20 cellular contexts compared by ENCODE assay signal in genomic region chrX:80014141-80014940, GRCh38. TPM values are rescaled to one million over a fixed set of nuclear protein-coding genes. Genes with fewer than 3 reads are reported as not detected.
DNase-seq lines count a peak whose midpoint lies in the region; ATAC-seq, FAIRE-seq and TF ChIP-seq lines count a peak whose summit lies in the region.
"Had no signal": no experiment of that assay in that cellular context is flagged by ENCODE, and none has a peak within 500 bp of the region (broad histone marks: within the 10 kb centered on the region; RNA-seq: fewer than 3 reads in every experiment).

Gene TBX22, plus strand, starts transcription at chrX:80014753. Its CDS starts 7,517 bp downstream, at chrX:80022270.

- no peak within 1 kb of the TSS for H3K18ac ChIP-seq in H9 (ENCODE audit: insufficient read length, low read depth, low read length)

- no peaks in the 10 kb centered on the region for H3K79me1 ChIP-seq in H9 (ENCODE audit: insufficient read depth, low read depth, low read length, poor library complexity, severe bottlenecking)

- peaks cover 37% of the 10 kb centered on the region for H3K27me3 Mint-ChIP-seq in H9 (ENCODE audit: low read depth)
- H3K27me3 Mint-ChIP-seq: CD4-positive, CD25-positive, alpha-beta regulatory T cell had no signal

- H3K56ac ChIP-seq in H9 (ENCODE audit: insufficient read length, low read depth, low read length): no peak within 1 kb of the TSS

- H3K9ac ChIP-seq in H9 (ENCODE audit: extremely low read depth, insufficient read length, low read length): no peak within 1 kb of the TSS

- H3K4me3 Mint-ChIP-seq in H9: no peak within 1 kb of the TSS
- H3K4me3 Mint-ChIP-seq: CD4-positive, CD25-positive, alpha-beta regulatory T cell; HFFc6 had no signal

- no peak within 1 kb of the TSS for H3T11ph ChIP-seq in H9 (ENCODE audit: low read length)

- H3K4ac ChIP-seq in H9 (ENCODE audit: low read depth, low read length): no peak within 1 kb of the TSS

- no peak for TF ChIP-seq RAD21 in A549 (conservative IDR thresholded peaks at IDR 0.05 in 1 of 2, IDR thresholded peaks at IDR 0.05 in 1 of 2)

- H4K91ac ChIP-seq in H9 (ENCODE audit: insufficient read length, low read depth, low read length): no peak within 1 kb of the TSS

- no peaks in the 10 kb centered on the region for H3K79me2 ChIP-seq in H9 (ENCODE audit: insufficient read depth, low read length)

- TF ChIP-seq CTCF in A549 (IDR thresholded peaks at IDR 0.05) (no peak), H9 (conservative IDR thresholded peaks at IDR 0.05) (no peak), bronchial epithelial cell (IDR thresholded peaks at IDR 0.05; ENCODE audit: insufficient read depth, low read length, severe bottlenecking) (no peak)

- H3K36me3 Mint-ChIP-seq in H9 (ENCODE audit: insufficient read depth in 1 of 3, low read depth in 3 of 3): peaks cover 0 to 7% (median 3%) of the 10 kb centered on the region in 3 experiments; a peak in 5 of 7 replicates
- H3K36me3 Mint-ChIP-seq: CD4-positive, CD25-positive, alpha-beta regulatory T cell had no signal

- H3K4me3 ChIP-seq in A549 (no peak within 1 kb of the TSS), bronchial epithelial cell (ENCODE audit: low read depth, low read length) (no peak within 1 kb of the TSS)
- H3K4me3 ChIP-seq: Peyer's patch, SJSA1 had no signal

- H4K8ac ChIP-seq in H9 (replicated peaks; ENCODE audit: insufficient read length, low read depth, low read length): no peak within 1 kb of the TSS

- H3K4me1 Mint-ChIP-seq in H9: peaks cover 7 to 14% of the 10 kb centered on the region in 2 experiments
- H3K4me1 Mint-ChIP-seq: CD4-positive, CD25-positive, alpha-beta regulatory T cell had no signal

- no peaks in the 10 kb centered on the region for H4K20me1 ChIP-seq in H9 (ENCODE audit: control insufficient read depth, insufficient read depth, insufficient read length)

- H3K23ac ChIP-seq in H9 (ENCODE audit: insufficient read length, low read depth, low read length): no peak within 1 kb of the TSS

- TF ChIP-seq EP300 in A549 (IDR thresholded peaks at IDR 0.05): no peak

- DNase-seq in A549 (ENCODE audit: low read depth in 1 of 2, low spot score in 1 of 2) (no peak), H9 (peak; percentile 66), bronchial epithelial cell (ENCODE audit: low read depth) (no peak), islet precursor cell (peak; percentile 63), Kasumi-1 (lab: John Stamatoyannopoulos, UW) (no peak), NCI-H2107 treated with DMSO at 0.1 percent for 48 hours (lab: John Stamatoyannopoulos, UW; ENCODE audit: unreplicated experiment) (no peak), T-helper 9 cell (no peak), OCI-M1 (lab: John Stamatoyannopoulos, UW) (no peak)
- DNase-seq: CD4-positive, CD25-positive, alpha-beta regulatory T cell; EL; H7; HFFc6; KG1; NCI-H1105; NCI-H2029 treated with DMSO at 0.1 percent for 48 hours; NK-92 treated with Interleukin-12 subunit alpha and Interleukin-12 subunit beta, amount 100 ng/mL, for 24 hours; Peyer's patch had no signal

- H3K23me2 ChIP-seq in H9 (ENCODE audit: insufficient read length, low read depth, low read length, poor library complexity, severe bottlenecking): no peaks in the 10 kb centered on the region

- H3K4me1 ChIP-seq in A549: no peaks in the 10 kb centered on the region
- no peaks in the 10 kb centered on the region; the same call in 1 of the 2 replicates for H3K4me1 ChIP-seq in H9 (ENCODE audit: insufficient read depth, low read length)
- H3K4me1 ChIP-seq: Peyer's patch, SJSA1 had no signal

- H2BK12ac ChIP-seq in H9 (ENCODE audit: insufficient read length, low read depth, low read length): no peak within 1 kb of the TSS

- H4K5ac ChIP-seq in H9 (ENCODE audit: insufficient read length, low read depth, low read length): no peak within 1 kb of the TSS

- H2BK20ac ChIP-seq in H9 (ENCODE audit: low read depth, low read length, poor library complexity, severe bottlenecking): no peak within 1 kb of the TSS

- H3K9me3 ChIP-seq in A549: no peaks in the 10 kb centered on the region
- peaks cover 28% of the 10 kb centered on the region for H3K9me3 ChIP-seq in H9 (ENCODE audit: control insufficient read depth, low read depth, low read length)
- H3K9me3 ChIP-seq: Peyer's patch, SJSA1 had no signal

- H2BK120ac ChIP-seq in H9 (ENCODE audit: low read depth, low read length, poor library complexity, severe bottlenecking): no peak within 1 kb of the TSS

- FAIRE-seq in A549 (lab: Jason Lieb, UNC) (peak; percentile 7), bronchial epithelial cell (lab: Jason Lieb, UNC) (peak; percentile 50)

- no peak for ATAC-seq in A549

- CTCF ChIA-PET in A549 (lab: Yijun Ruan, JAX): no interaction called here

- no peak within 1 kb of the TSS for H2AFZ ChIP-seq in H9 (ENCODE audit: low read length)

- H3K4me2 ChIP-seq in A549 (no peak within 1 kb of the TSS), H9 (ENCODE audit: insufficient read depth, insufficient read length, low read length) (no peak within 1 kb of the TSS)

- no peak within 1 kb of the TSS for H2AK5ac ChIP-seq in H9 (ENCODE audit: insufficient read length, low read length)

- H3K27me3 ChIP-seq in H9 (ENCODE audit: insufficient read depth, low read length) (no peaks in the 10 kb centered on the region), bronchial epithelial cell (ENCODE audit: control insufficient read depth, insufficient read depth, low read length) (no peaks in the 10 kb centered on the region)
- H3K27me3 ChIP-seq: Peyer's patch, SJSA1 had no signal

- H3K14ac ChIP-seq in H9 (ENCODE audit: insufficient read depth, low read length): no peak within 1 kb of the TSS

- no peak for TF ChIP-seq POLR2A in A549 (IDR thresholded peaks at IDR 0.05; ENCODE audit: low read length)

- peaks cover 50 to 66% of the 10 kb centered on the region in 2 experiments for H3K9me3 Mint-ChIP-seq in H9
- H3K9me3 Mint-ChIP-seq: CD4-positive, CD25-positive, alpha-beta regulatory T cell had no signal

- H2BK15ac ChIP-seq in H9 (ENCODE audit: low read depth, low read length): no peak within 1 kb of the TSS

- peak within 1 kb of the TSS in 1 of 3 experiments; percentile 29; a peak in 1 of 7 replicates for H3K27ac Mint-ChIP-seq in H9
- H3K27ac Mint-ChIP-seq: CD4-positive, CD25-positive, alpha-beta regulatory T cell; HFFc6 had no signal

- no peaks in the 10 kb centered on the region for H3K36me3 ChIP-seq in bronchial epithelial cell (ENCODE audit: control insufficient read depth, insufficient read depth, low read length)
- H3K36me3 ChIP-seq: Peyer's patch, SJSA1 had no signal

- POLR2A ChIA-PET in A549 (lab: Yijun Ruan, JAX): no interaction called here

- H3K27ac ChIP-seq in A549 (no peak within 1 kb of the TSS), H9 (ENCODE audit: insufficient read length, low read depth, low read length) (no peak within 1 kb of the TSS)
- H3K27ac ChIP-seq: Peyer's patch, SJSA1 had no signal

- H2BK5ac ChIP-seq in H9 (ENCODE audit: insufficient read length, low read length): no peak within 1 kb of the TSS

- 4% methylated on average over 3 of the region's 5 CpGs for WGBS in A549 (ENCODE audit: missing lambda C conversion rate)
- no CpG with 5 or more reads among the region's 5 CpGs for WGBS in H9 (ENCODE audit: extremely low coverage, insufficient read length, low lambda C conversion rate)

TF ChIP-seq in A549, 52 proteins besides CTCF, POLR2A, EP300 and RAD21 (continues in another document):
- TF ChIP-seq CBX2 (IDR thresholded peaks at IDR 0.05; ENCODE audit: borderline replicate concordance, low read depth): no peak
- TF ChIP-seq TFCP2L1 (CRISPR knock-in tag; IDR thresholded peaks at IDR 0.05): no peak
- TF ChIP-seq, protein P1, sequence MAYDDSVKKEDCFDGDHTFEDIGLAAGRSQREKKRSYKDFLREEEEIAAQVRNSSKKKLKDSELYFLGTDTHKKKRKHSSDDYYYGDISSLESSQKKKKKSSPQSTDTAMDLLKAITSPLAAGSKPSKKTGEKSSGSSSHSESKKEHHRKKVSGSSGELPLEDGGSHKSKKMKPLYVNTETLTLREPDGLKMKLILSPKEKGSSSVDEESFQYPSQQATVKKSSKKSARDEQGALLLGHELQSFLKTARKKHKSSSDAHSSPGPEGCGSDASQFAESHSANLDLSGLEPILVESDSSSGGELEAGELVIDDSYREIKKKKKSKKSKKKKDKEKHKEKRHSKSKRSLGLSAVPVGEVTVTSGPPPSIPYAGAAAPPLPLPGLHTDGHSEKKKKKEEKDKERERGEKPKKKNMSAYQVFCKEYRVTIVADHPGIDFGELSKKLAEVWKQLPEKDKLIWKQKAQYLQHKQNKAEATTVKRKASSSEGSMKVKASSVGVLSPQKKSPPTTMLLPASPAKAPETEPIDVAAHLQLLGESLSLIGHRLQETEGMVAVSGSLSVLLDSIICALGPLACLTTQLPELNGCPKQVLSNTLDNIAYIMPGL (CRISPR knock-in tag; IDR thresholded peaks at IDR 0.05; ENCODE audit: borderline replicate concordance): no peak
- TF ChIP-seq HOXB5 (CRISPR knock-in tag; IDR thresholded peaks at IDR 0.05): no peak
- TF ChIP-seq BHLHE40 (IDR thresholded peaks at IDR 0.05; ENCODE audit: low read depth, low read length): no peak
- TF ChIP-seq RARB (CRISPR knock-in tag; IDR thresholded peaks at IDR 0.05): no peak
- no peak for TF ChIP-seq JUNB (IDR thresholded peaks at IDR 0.05)
- no peak for TF ChIP-seq NPAS2 (CRISPR knock-in tag; IDR thresholded peaks at IDR 0.05; ENCODE audit: borderline replicate concordance)
- TF ChIP-seq, protein P2, sequence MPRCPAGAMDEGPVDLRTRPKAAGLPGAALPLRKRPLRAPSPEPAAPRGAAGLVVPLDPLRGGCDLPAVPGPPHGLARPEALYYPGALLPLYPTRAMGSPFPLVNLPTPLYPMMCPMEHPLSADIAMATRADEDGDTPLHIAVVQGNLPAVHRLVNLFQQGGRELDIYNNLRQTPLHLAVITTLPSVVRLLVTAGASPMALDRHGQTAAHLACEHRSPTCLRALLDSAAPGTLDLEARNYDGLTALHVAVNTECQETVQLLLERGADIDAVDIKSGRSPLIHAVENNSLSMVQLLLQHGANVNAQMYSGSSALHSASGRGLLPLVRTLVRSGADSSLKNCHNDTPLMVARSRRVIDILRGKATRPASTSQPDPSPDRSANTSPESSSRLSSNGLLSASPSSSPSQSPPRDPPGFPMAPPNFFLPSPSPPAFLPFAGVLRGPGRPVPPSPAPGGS (IDR thresholded peaks at IDR 0.05): no peak
- TF ChIP-seq JUN (IDR thresholded peaks at IDR 0.05): no peak

RNA-seq across cellular contexts. Expression of gene TBX22, which starts in this region (rescaled TPM):
- polyA plus RNA-seq in A549 (2011; rRNA removed): not detected in 2 replicates
- polyA plus RNA-seq in A549 (2012; cell fraction: cytosol; rRNA removed): not detected in 2 replicates
- polyA plus RNA-seq in A549 (2012; cell fraction: nucleus; rRNA removed): not detected in 2 replicates
- not detected in 3 replicates for polyA plus RNA-seq in A549 (2017; fragmentation: RNase III; extraction: RNeasy Plus Mini Kit Qiagen cat#74134 plus additional on column Dnase treatment)
- not detected in 2 replicates for polyA minus RNA-seq in A549 (2011; rRNA and poly(A)+ RNA removed)
- total RNA-seq in H9 (2021): 0.55 and 0.81 TPM in 2 replicates
- total RNA-seq in bronchial epithelial cell: not detected in 2 replicates
- total RNA-seq: CD4-positive, CD25-positive, alpha-beta regulatory T cell; HFFc6; NCI-H460; Peyer's patch; SJSA1 had no signal
- polyA plus RNA-seq: BJ; CD4-positive, CD25-positive, alpha-beta regulatory T cell had no signal

Comparison
In these comparisons a context has a peak if more than half of its experiments do, and no peak if none do; other contexts are left out.
1. Peak in DNase-seq in H9; RNA of the gene not detected or under 1 TPM.